Comparison of ENCODE assay signal across 1 cellular context in genomic region chr20:45212831-45213230, GRCh38.
TF ChIP-seq lines count a peak whose summit lies in the region.

No MANE protein-coding gene starts in this region.

TF ChIP-seq in HepG2, 621 proteins besides CTCF, POLR2A, EP300 and RAD21:
- TF ChIP-seq BORCS8-MEF2B (CRISPR knock-in tag; IDR thresholded peaks at IDR 0.05) (no peak), MAFF (IDR thresholded peaks at IDR 0.05; ENCODE audit: low read depth, low read length) (peak; percentile 75), ZNF784 (CRISPR knock-in tag; IDR thresholded peaks at IDR 0.05; ENCODE audit: borderline replicate concordance) (no peak), MAFK (conservative IDR thresholded peaks at IDR 0.05 in 1 of 2, IDR thresholded peaks at IDR 0.05 in 1 of 2; ENCODE audit: low read length in 2 of 2) (peak; percentile 82 to 88), ZNF296 (CRISPR knock-in tag; conservative IDR thresholded peaks at IDR 0.05) (no peak)
